ENCODE assay signal across 8 cellular contexts in the genomic region with DNA sequence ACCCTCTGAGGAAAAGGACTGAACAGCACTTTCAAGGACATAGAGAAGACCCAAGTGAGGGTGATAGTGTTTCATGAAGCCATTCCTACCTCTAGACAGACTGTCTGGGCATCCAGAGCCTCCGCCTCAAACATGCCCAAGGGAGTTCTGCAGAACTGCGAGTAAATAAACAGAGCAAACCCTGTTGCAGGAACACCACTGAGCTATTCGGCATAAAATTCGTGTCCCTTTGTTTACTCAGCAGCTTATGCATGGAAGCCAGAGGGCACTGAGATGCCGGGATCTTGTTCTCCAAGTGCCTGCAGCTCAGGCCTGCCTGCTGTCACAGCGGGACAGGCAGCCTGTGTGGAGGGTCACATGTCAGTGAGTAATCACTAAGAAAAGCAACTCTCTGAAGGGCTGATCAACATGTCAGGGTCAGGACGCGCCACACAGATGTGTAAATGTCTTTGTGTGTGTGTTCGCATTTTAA.
DNase-seq lines count a peak whose midpoint lies in the region; ATAC-seq and TF ChIP-seq lines count a peak whose summit lies in the region.

No MANE protein-coding gene starts in this region.

- DNase-seq in H4 (ENCODE audit: low spot score) = peak; percentile 72
- peak; percentile 88 for DNase-seq in foreskin melanocyte
- peak; percentile 59 for DNase-seq in occipital lobe (lab: John Stamatoyannopoulos, UW)
- no peak for DNase-seq in LoVo (ENCODE audit: low spot score)

- ATAC-seq in HG02885 (IDR thresholded peaks at IDR 0.05; ENCODE audit: poor library complexity, unreplicated experiment) = no peak
- ATAC-seq in GM21390 (IDR thresholded peaks at IDR 0.05; ENCODE audit: unreplicated experiment) = no peak
- ATAC-seq in GM21717 (IDR thresholded peaks at IDR 0.05; ENCODE audit: unreplicated experiment) = no peak

TF ChIP-seq in PFSK-1, 5 proteins besides CTCF, POLR2A, EP300 and RAD21:
- peak; percentile 39; the same call in 1 of the 2 replicates for TF ChIP-seq SIN3A (IDR thresholded peaks at IDR 0.05; ENCODE audit: borderline replicate concordance, insufficient read depth, low read length)
- TF ChIP-seq FOXP2 (optimal IDR thresholded peaks at IDR 0.05; ENCODE audit: borderline replicate concordance, extremely low read depth, extremely low read length, insufficient read depth) = peak; percentile 97
- TF ChIP-seq POLR2AphosphoS5 (IDR thresholded peaks at IDR 0.05; ENCODE audit: low read depth, low read length) = no peak
- TF ChIP-seq REST (IDR thresholded peaks at IDR 0.05; ENCODE audit: insufficient read depth in 1 of 2, low read depth in 2 of 2, low read length in 2 of 2) = peak in 1 of 2 experiments; percentile 33; a peak in 1 of 4 replicates
